Comparison of ENCODE assay signal across 8 cellular contexts in the genomic region with DNA sequence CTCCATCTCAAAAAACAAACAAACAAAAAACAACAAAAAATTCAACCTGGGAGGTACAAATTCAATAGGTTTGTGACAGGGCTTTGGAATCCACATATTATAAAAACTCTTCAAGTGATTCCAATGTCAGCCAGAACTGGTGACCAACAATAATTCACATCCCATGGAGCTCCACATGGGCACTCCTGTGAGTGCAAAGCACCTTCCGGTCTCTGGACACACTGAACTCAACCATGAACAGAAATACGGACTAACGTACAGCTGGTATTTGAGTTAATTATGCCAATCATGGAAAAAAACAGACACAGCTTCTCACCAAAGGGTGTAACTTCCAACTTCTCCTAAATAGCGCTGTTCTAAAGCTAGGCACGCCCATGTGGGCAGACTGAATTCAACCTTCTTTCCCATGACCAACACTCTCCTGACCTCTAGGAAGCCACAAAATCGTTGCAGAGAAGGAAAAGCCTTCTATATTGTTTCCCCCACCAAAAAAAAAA.
DNase-seq lines count a peak whose midpoint lies in the region; ATAC-seq and TF ChIP-seq lines count a peak whose summit lies in the region.
"Not testable (repeated sequence)": the region's sequence is repeated elsewhere in the genome, so short reads cannot be mapped to it uniquely, and the experiment has no call there.

No MANE protein-coding gene starts in this region.

- H2BK5ac ChIP-seq in H9 (ENCODE audit: insufficient read length, low read length): not testable (repeated sequence)

- not testable (repeated sequence) for H3K18ac ChIP-seq in H9 (ENCODE audit: insufficient read length, low read depth, low read length)

- TF ChIP-seq CTCF in H9 (conservative IDR thresholded peaks at IDR 0.05); WTC11 (IDR thresholded peaks at IDR 0.05); hepatocyte (IDR thresholded peaks at IDR 0.05; ENCODE audit: poor library complexity); neutrophil (IDR thresholded peaks at IDR 0.05); uterus (IDR thresholded peaks at IDR 0.05): not testable (repeated sequence)

- POLR2A ChIA-PET in WTC11 (lab: Charles Lee): interaction anchor here (0.6 kb wide), 1 partner anchor 1536 kb away, joined by 5 read pairs; the partner anchor contains the start of genes DCUN1D3 and LYRM1

- H3K23me2 ChIP-seq in H9 (ENCODE audit: insufficient read length, low read depth, low read length, poor library complexity, severe bottlenecking): not testable (repeated sequence)

- not testable (repeated sequence) for H3K4me2 ChIP-seq in H9 (ENCODE audit: insufficient read depth, insufficient read length, low read length)
- H3K4me2 ChIP-seq in hepatocyte: peak overlapping the region; percentile 75

- peak overlapping the region; percentile 71 for H3K4me3 ChIP-seq in hepatocyte
- H3K4me3 ChIP-seq in neutrophil (ENCODE audit: low read depth in 1 of 2, low read length in 1 of 2): peak overlapping the region; percentile 76 to 81
- peak overlapping the region; percentile 49 to 60 for H3K4me3 ChIP-seq in uterus

- H3K36me3 Mint-ChIP-seq in H9 (ENCODE audit: insufficient read depth in 1 of 3, low read depth in 3 of 3); WTC11; central memory CD8-positive, alpha-beta T cell (ENCODE audit: insufficient read depth): not testable (repeated sequence)

- not testable (repeated sequence) for H4K8ac ChIP-seq in H9 (replicated peaks; ENCODE audit: insufficient read length, low read depth, low read length)

- H3K4me1 Mint-ChIP-seq in H9; WTC11; central memory CD8-positive, alpha-beta T cell: not testable (repeated sequence)

- not testable (repeated sequence) for H3K9me3 ChIP-seq in H9 (ENCODE audit: control insufficient read depth, low read depth, low read length); hepatocyte (ENCODE audit: low read depth); neutrophil; uterus

- not testable (repeated sequence) for H3K27me3 ChIP-seq in H9 (ENCODE audit: insufficient read depth, low read length); hepatocyte; neutrophil; uterus

- H3K27ac Mint-ChIP-seq in H9 (peak overlapping the region; percentile 97 to 98 (median 97); a peak in 6 of 7 replicates), WTC11 (peak overlapping the region; percentile 96)
- peak overlapping the region; percentile 93 for H3K27ac Mint-ChIP-seq in central memory CD8-positive, alpha-beta T cell (ENCODE audit: low read depth)

- H3K36me3 ChIP-seq in hepatocyte (replicated peaks; ENCODE audit: insufficient read depth, low read depth); neutrophil; uterus: not testable (repeated sequence)

- H2BK20ac ChIP-seq in H9 (ENCODE audit: low read depth, low read length, poor library complexity, severe bottlenecking): not testable (repeated sequence)

- not testable (repeated sequence) for H2AK5ac ChIP-seq in H9 (ENCODE audit: insufficient read length, low read length)

- not testable (repeated sequence) for H2AFZ ChIP-seq in H9 (ENCODE audit: low read length)
- peak overlapping the region; percentile 99 for H2AFZ ChIP-seq in hepatocyte

- H3K79me2 ChIP-seq in H9 (ENCODE audit: insufficient read depth, low read length); hepatocyte: not testable (repeated sequence)

- ATAC-seq in GM18505 (IDR thresholded peaks at IDR 0.05; ENCODE audit: unreplicated experiment) (peak; percentile 29), HG03558 (IDR thresholded peaks at IDR 0.05; ENCODE audit: extremely low read depth, unreplicated experiment) (peak; percentile 12), WTC11 (peak; percentile 65)
- ATAC-seq in central memory CD8-positive, alpha-beta T cell (replicated peaks; ENCODE audit: extremely low read depth, poor library complexity, severe bottlenecking): not testable (repeated sequence)

- H2BK12ac ChIP-seq in H9 (ENCODE audit: insufficient read length, low read depth, low read length): not testable (repeated sequence)

- peak overlapping the region; percentile 93 to 95 for H3K4me3 Mint-ChIP-seq in H9
- peak overlapping the region; percentile 95 for H3K4me3 Mint-ChIP-seq in WTC11
- H3K4me3 Mint-ChIP-seq in central memory CD8-positive, alpha-beta T cell: peak overlapping the region; percentile 94

- H3K27ac ChIP-seq in H9 (ENCODE audit: insufficient read length, low read depth, low read length): not testable (repeated sequence)
- H3K27ac ChIP-seq in hepatocyte (peak overlapping the region; percentile 99), neutrophil (peak overlapping the region; percentile 93), uterus (peak overlapping the region; percentile 92 to 94)

- H3K79me1 ChIP-seq in H9 (ENCODE audit: insufficient read depth, low read depth, low read length, poor library complexity, severe bottlenecking): not testable (repeated sequence)

- not testable (repeated sequence) for H3K23ac ChIP-seq in H9 (ENCODE audit: insufficient read length, low read depth, low read length)

- TF ChIP-seq POLR2A in GM18505 (IDR thresholded peaks at IDR 0.05; ENCODE audit: borderline replicate concordance, extremely low read depth, insufficient read depth, insufficient read length); uterus (IDR thresholded peaks at IDR 0.05): not testable (repeated sequence)

- not testable (repeated sequence) for H3T11ph ChIP-seq in H9 (ENCODE audit: low read length)

- not testable (repeated sequence) for H3K56ac ChIP-seq in H9 (ENCODE audit: insufficient read length, low read depth, low read length)

- not testable (repeated sequence) for H3K9me3 Mint-ChIP-seq in H9; WTC11; central memory CD8-positive, alpha-beta T cell

- not testable (repeated sequence) for H3K14ac ChIP-seq in H9 (ENCODE audit: insufficient read depth, low read length)

- H2BK15ac ChIP-seq in H9 (ENCODE audit: low read depth, low read length): not testable (repeated sequence)

- not testable (repeated sequence) for H3K9me2 ChIP-seq in hepatocyte (replicated peaks; ENCODE audit: insufficient read depth)

- H4K20me1 ChIP-seq in H9 (ENCODE audit: control insufficient read depth, insufficient read depth, insufficient read length); hepatocyte (ENCODE audit: insufficient read depth, poor library complexity, severe bottlenecking): not testable (repeated sequence)

- not testable (repeated sequence) for H4K5ac ChIP-seq in H9 (ENCODE audit: insufficient read length, low read depth, low read length)

- not testable (repeated sequence) for H3K9ac ChIP-seq in H9 (ENCODE audit: extremely low read depth, insufficient read length, low read length)

- intact Hi-C loops in uterus (cut with DNase I; ENCODE audit: low total_unique reads): not testable (repeated sequence)

- not testable (repeated sequence) for H4K91ac ChIP-seq in H9 (ENCODE audit: insufficient read length, low read depth, low read length)

- WGBS in H9 (ENCODE audit: extremely low coverage, insufficient read length, low lambda C conversion rate): no CpG with 5 or more reads among the region's 6 CpGs
- WGBS in hepatocyte (ENCODE audit: low lambda C conversion rate, missing lambda C conversion rate): 0% methylated on average over 2 of the region's 6 CpGs

- CTCF ChIA-PET in WTC11 (lab: Charles Lee): interaction anchor here (0.7 kb wide), 1 partner anchor 79 kb away, joined by 3 read pairs; no protein-coding TSS in a partner anchor

- H3K4ac ChIP-seq in H9 (ENCODE audit: low read depth, low read length): not testable (repeated sequence)

- not testable (repeated sequence) for H2BK120ac ChIP-seq in H9 (ENCODE audit: low read depth, low read length, poor library complexity, severe bottlenecking)

- DNase-seq in H9; WTC11 (ENCODE audit: low spot score); central memory CD8-positive, alpha-beta T cell (ENCODE audit: low spot score in 2 of 2); hepatocyte (ENCODE audit: low spot score); uterus: not testable (repeated sequence)

- not testable (repeated sequence) for H3K4me1 ChIP-seq in H9 (ENCODE audit: insufficient read depth, low read length); hepatocyte (ENCODE audit: insufficient read depth); neutrophil (ENCODE audit: control insufficient read depth in 1 of 2, insufficient read depth in 1 of 2, low read depth in 1 of 2, low read length in 1 of 2); uterus

- not testable (repeated sequence) for H3K27me3 Mint-ChIP-seq in H9 (ENCODE audit: low read depth); WTC11 (ENCODE audit: low read depth); central memory CD8-positive, alpha-beta T cell
